19 cellular contexts compared by ENCODE assay signal in the genomic region with DNA sequence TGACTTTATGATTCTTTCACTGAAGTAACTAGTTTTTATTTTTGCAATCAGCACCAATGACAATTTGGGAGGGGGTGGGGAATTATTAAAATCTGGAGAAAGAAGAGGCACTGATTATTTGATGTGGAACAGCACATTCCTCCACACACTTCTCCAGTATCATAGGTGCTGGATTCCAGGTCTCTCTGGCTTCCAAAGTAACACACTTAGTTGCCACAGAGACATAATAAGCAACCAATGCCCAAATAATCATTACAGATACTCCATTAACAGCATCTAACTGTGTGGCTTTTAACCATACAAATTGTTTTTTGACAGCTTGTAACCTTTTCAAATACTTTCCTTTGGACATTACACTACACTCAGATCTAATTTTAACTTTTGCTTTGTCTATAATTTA.
A peak's percentile ranks its signal among the peaks of the same experiment; 100 is the strongest.
DNase-seq lines count a peak whose midpoint lies in the region; ATAC-seq, FAIRE-seq and TF ChIP-seq lines count a peak whose summit lies in the region.
"Had no signal": no experiment of that assay in that cellular context is flagged by ENCODE, and none has a peak within 500 bp of the region (broad histone marks: within the 10 kb centered on the region; RNA-seq: fewer than 3 reads in every experiment).

No MANE protein-coding gene starts in this region.

- no peaks in the 10 kb centered on the region for H3K27me3 ChIP-seq in left ventricle myocardium inferior (ENCODE audit: low read depth)
- no peaks in the 10 kb centered on the region for H3K27me3 ChIP-seq in uterus
- H3K27me3 ChIP-seq: BLaER1 had no signal

- H3K4me1 ChIP-seq in left ventricle myocardium inferior (peaks cover 8% of the 10 kb centered on the region), uterus (peaks cover 0 to 3% of the 10 kb centered on the region in 2 donors)
- H3K4me1 ChIP-seq: BLaER1 had no signal

- peak; percentile 94 for FAIRE-seq in H54 (lab: Jason Lieb, UNC)
- FAIRE-seq in islet of Langerhans (lab: Jason Lieb, UNC): peak; percentile 43
- FAIRE-seq: A204.1, HTR-8/SVneo had no signal

- ATAC-seq in left ventricle myocardium superior: peak; percentile 63

- H3K27ac ChIP-seq in left ventricle myocardium inferior (replicated peaks): no peak overlapping the region
- H3K27ac ChIP-seq in uterus: peak overlapping the region; percentile 5 to 53
- H3K27ac ChIP-seq: BLaER1 had no signal

- H3K9me3 ChIP-seq in left ventricle myocardium inferior (replicated peaks) (no peaks in the 10 kb centered on the region), uterus (no peaks in the 10 kb centered on the region)
- H3K9me3 ChIP-seq: BLaER1, HAP-1 had no signal

- TF ChIP-seq POLR2A in H54 (IDR thresholded peaks at IDR 0.05; ENCODE audit: low read depth, low read length) (no peak), uterus (IDR thresholded peaks at IDR 0.05) (no peak)

- DNase-seq in left ventricle myocardium superior: no peak
- no peak for DNase-seq in left ventricle myocardium inferior
- DNase-seq in H54 (ENCODE audit: insufficient read length, low spot score): no peak
- DNase-seq in uterus: no peak
- DNase-seq in NOMO-1 treated with dmso at 0.1 percent for 144 hours (lab: John Stamatoyannopoulos, UW; ENCODE audit: unreplicated experiment): no peak
- DNase-seq in H4 (ENCODE audit: low spot score): no peak
- no peak for DNase-seq in hippocampal formation (lab: John Stamatoyannopoulos, UW)
- DNase-seq: AML-193; CD4-positive, alpha-beta memory T cell; DMS79 treated with DMSO at 0.1 percent for 48 hours; GF-D8; GOT3; IMR-90; KBM-7 had no signal

- H3K36me3 ChIP-seq in left ventricle myocardium inferior (no peaks in the 10 kb centered on the region), uterus (no peaks in the 10 kb centered on the region)
- H3K36me3 ChIP-seq: BLaER1, HAP-1 had no signal

- intact Hi-C loops in left ventricle myocardium superior (cut with micrococcal nuclease) (no loop called here), left ventricle myocardium inferior (cut with micrococcal nuclease) (no loop called here), uterus (cut with DNase I; ENCODE audit: low total_unique reads) (no loop called here)

- TF ChIP-seq CTCF in left ventricle myocardium inferior (IDR thresholded peaks at IDR 0.05; ENCODE audit: borderline replicate concordance) (no peak), uterus (IDR thresholded peaks at IDR 0.05) (no peak)

- H3K4me3 ChIP-seq in left ventricle myocardium inferior: no peak overlapping the region
- no peak overlapping the region for H3K4me3 ChIP-seq in uterus
- H3K4me3 ChIP-seq: BLaER1, HAP-1 had no signal
